In the genomic region with DNA sequence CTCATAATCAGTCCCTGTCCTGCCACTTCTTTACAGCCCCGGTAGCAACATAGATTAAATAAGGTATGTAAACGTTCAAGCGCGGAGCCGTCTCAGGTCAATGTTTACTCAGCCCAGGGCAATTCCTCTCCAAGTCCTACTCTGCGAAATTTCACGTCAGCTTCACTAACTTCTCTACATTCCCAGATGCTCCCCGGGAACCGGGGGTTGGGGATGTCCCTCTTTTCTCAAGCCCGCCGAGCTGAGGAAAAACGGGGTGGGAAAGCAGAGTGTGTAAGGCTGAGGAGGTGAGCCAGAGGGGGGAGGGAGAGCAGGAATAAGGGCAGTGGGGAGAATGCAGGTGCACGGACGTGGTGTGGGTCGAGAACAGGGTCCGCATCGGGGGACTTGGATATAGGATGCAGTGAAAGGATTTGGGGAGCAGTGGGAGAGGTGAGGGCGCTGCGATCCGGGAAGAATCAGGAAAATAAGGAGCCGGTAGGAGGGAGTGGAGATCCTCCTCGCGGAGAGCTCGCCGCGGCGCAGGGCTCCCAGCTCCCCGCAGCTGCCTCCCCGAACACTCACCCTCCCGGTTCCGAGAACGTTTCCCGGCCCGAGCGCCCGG, we compare ENCODE assay signal across 8 cellular contexts. TPM values are rescaled to one million over a fixed set of nuclear protein-coding genes. Genes with fewer than 3 reads are reported as not detected.
A peak's percentile ranks its signal among the peaks of the same experiment; 100 is the strongest.
DNase-seq lines count a peak whose midpoint lies in the region; ATAC-seq and TF ChIP-seq lines count a peak whose summit lies in the region.

No MANE protein-coding gene starts in this region.

- peaks cover 14% of the 10 kb centered on the region for H3K4me1 ChIP-seq in CD4-positive, CD25-positive, alpha-beta regulatory T cell (ENCODE audit: control insufficient read depth, insufficient read depth, low read length, poor library complexity, severe bottlenecking)
- peaks cover 12% of the 10 kb centered on the region for H3K4me1 ChIP-seq in fibroblast of lung (ENCODE audit: control insufficient read depth, extremely low read depth, insufficient read depth, low read length)
- H3K4me1 ChIP-seq in neural progenitor cell, result no peaks in the 10 kb centered on the region

- H3K36me3 ChIP-seq in CD4-positive, CD25-positive, alpha-beta regulatory T cell (ENCODE audit: control insufficient read depth, insufficient read depth, low read length), result no peaks in the 10 kb centered on the region
- H3K36me3 ChIP-seq in fibroblast of lung (ENCODE audit: control insufficient read depth, insufficient read depth, low read length) (no peaks in the 10 kb centered on the region), neural progenitor cell (no peaks in the 10 kb centered on the region)

- no peaks in the 10 kb centered on the region for H3K9me3 ChIP-seq in CD4-positive, CD25-positive, alpha-beta regulatory T cell (ENCODE audit: control insufficient read depth in 2 of 2, low read length in 2 of 2)
- H3K9me3 ChIP-seq in fibroblast of lung (ENCODE audit: control insufficient read depth, insufficient read depth, low read depth, low read length) (no peaks in the 10 kb centered on the region), neural progenitor cell (ENCODE audit: low read depth) (no peaks in the 10 kb centered on the region)

- peak overlapping the region; percentile 97 for H3K9ac ChIP-seq in fibroblast of lung (ENCODE audit: insufficient read depth, low read length)
- H3K9ac ChIP-seq in neural progenitor cell, result no peak overlapping the region

- H4K20me1 ChIP-seq in fibroblast of lung (ENCODE audit: control insufficient read depth, extremely low read depth, insufficient read depth, low read length), result no peaks in the 10 kb centered on the region
- peaks cover 14% of the 10 kb centered on the region for H4K20me1 ChIP-seq in neural progenitor cell (ENCODE audit: low read depth)

- DNase-seq in CD4-positive, CD25-positive, alpha-beta regulatory T cell, result peak in 2 of 3 donors; percentile 9 to 41
- no peak for DNase-seq in activated CD4-positive, alpha-beta memory T cell treated with anti-CD3 and anti-CD28 coated beads, Interleukin-2, amount 10 ng/mL, durations not matched to agents 7 days and 5 days
- DNase-seq in fibroblast of lung (ENCODE audit: low read depth in 2 of 2) (peak; percentile 18 to 22), neural progenitor cell (ENCODE audit: low spot score) (peak; percentile 33), NCI-H1092 (lab: John Stamatoyannopoulos, UW) (no peak)

- H3K4me2 ChIP-seq in fibroblast of lung (ENCODE audit: extremely low read depth, insufficient read depth, low read length), result peak overlapping the region; percentile 100
- peak overlapping the region; percentile 88 for H3K4me2 ChIP-seq in neural progenitor cell

- peak overlapping the region; percentile 69 to 99 (median 98) for H3K27ac Mint-ChIP-seq in CD4-positive, CD25-positive, alpha-beta regulatory T cell
- H3K27ac Mint-ChIP-seq in activated CD4-positive, alpha-beta memory T cell treated with anti-CD3 and anti-CD28 coated beads, Interleukin-2, amount 10 ng/mL, durations not matched to agents 7 days and 5 days, result peak overlapping the region; percentile 85
- H3K27ac Mint-ChIP-seq in neural progenitor cell, result peak overlapping the region; percentile 77

- TF ChIP-seq CTCF in fibroblast of lung (conservative IDR thresholded peaks at IDR 0.05 in 1 of 2, IDR thresholded peaks at IDR 0.05 in 1 of 2; ENCODE audit: low read depth in 1 of 2, low read length in 2 of 2) (no peak), neural progenitor cell (IDR thresholded peaks at IDR 0.05) (no peak)

- H3K27me3 ChIP-seq in CD4-positive, CD25-positive, alpha-beta regulatory T cell (ENCODE audit: control insufficient read depth, insufficient read depth, low read length), result no peaks in the 10 kb centered on the region
- no peaks in the 10 kb centered on the region for H3K27me3 ChIP-seq in fibroblast of lung (ENCODE audit: control insufficient read depth, insufficient read depth, low read length)
- H3K27me3 ChIP-seq in neural progenitor cell, result peaks cover 67% of the 10 kb centered on the region

- H3K27ac ChIP-seq in CD4-positive, CD25-positive, alpha-beta regulatory T cell (ENCODE audit: insufficient read depth, low read length, poor library complexity, severe bottlenecking), result peak overlapping the region; percentile 91
- H3K27ac ChIP-seq in fibroblast of lung (ENCODE audit: insufficient read depth, low read length) (peak overlapping the region; percentile 68), neural progenitor cell (no peak overlapping the region)

- peak overlapping the region; percentile 84 for H3K4me3 ChIP-seq in CD4-positive, CD25-positive, alpha-beta regulatory T cell (ENCODE audit: low read depth, low read length)
- H3K4me3 ChIP-seq in fibroblast of lung (replicated peaks in 1 of 4; ENCODE audit: control extremely low read depth in 1 of 4, insufficient read depth in 1 of 4, low read depth in 3 of 4, low read length in 4 of 4) (peak overlapping the region; percentile 77 to 89 (median 85)), neural progenitor cell (peak overlapping the region; percentile 70)

- H3K4me1 Mint-ChIP-seq in CD4-positive, CD25-positive, alpha-beta regulatory T cell, result peaks cover 0 to 24% (median 10%) of the 10 kb centered on the region in 4 donors
- H3K4me1 Mint-ChIP-seq in activated CD4-positive, alpha-beta memory T cell treated with anti-CD3 and anti-CD28 coated beads, Interleukin-2, amount 10 ng/mL, durations not matched to agents 7 days and 5 days, result peaks cover 40% of the 10 kb centered on the region
- peaks cover 17% of the 10 kb centered on the region for H3K4me1 Mint-ChIP-seq in neural progenitor cell

- no peak for ATAC-seq in CD4-positive, CD25-positive, alpha-beta regulatory T cell (ENCODE audit: low read depth in 2 of 2)
- ATAC-seq in HG03460 (IDR thresholded peaks at IDR 0.05; ENCODE audit: unreplicated experiment), result peak; percentile 4
- no peak for ATAC-seq in GM19467 (IDR thresholded peaks at IDR 0.05; ENCODE audit: unreplicated experiment)
- no peak for ATAC-seq in GM19395 (IDR thresholded peaks at IDR 0.05; ENCODE audit: unreplicated experiment)

- peaks cover 20% of the 10 kb centered on the region for H3K27me3 Mint-ChIP-seq in CD4-positive, CD25-positive, alpha-beta regulatory T cell
- H3K27me3 Mint-ChIP-seq in activated CD4-positive, alpha-beta memory T cell treated with anti-CD3 and anti-CD28 coated beads, Interleukin-2, amount 10 ng/mL, durations not matched to agents 7 days and 5 days, result peaks cover 13% of the 10 kb centered on the region
- peaks cover 33% of the 10 kb centered on the region for H3K27me3 Mint-ChIP-seq in neural progenitor cell (ENCODE audit: insufficient read depth, low read depth)

- H3K79me2 ChIP-seq in fibroblast of lung (ENCODE audit: control insufficient read depth, insufficient read depth, low read length), result no peaks in the 10 kb centered on the region
- no peaks in the 10 kb centered on the region for H3K79me2 ChIP-seq in neural progenitor cell (ENCODE audit: low read depth)

- no peaks in the 10 kb centered on the region for H3K9me3 Mint-ChIP-seq in CD4-positive, CD25-positive, alpha-beta regulatory T cell
- no peaks in the 10 kb centered on the region for H3K9me3 Mint-ChIP-seq in activated CD4-positive, alpha-beta memory T cell treated with anti-CD3 and anti-CD28 coated beads, Interleukin-2, amount 10 ng/mL, durations not matched to agents 7 days and 5 days
- no peaks in the 10 kb centered on the region for H3K9me3 Mint-ChIP-seq in neural progenitor cell

- no peaks in the 10 kb centered on the region for H3K36me3 Mint-ChIP-seq in CD4-positive, CD25-positive, alpha-beta regulatory T cell
- H3K36me3 Mint-ChIP-seq in activated CD4-positive, alpha-beta memory T cell treated with anti-CD3 and anti-CD28 coated beads, Interleukin-2, amount 10 ng/mL, durations not matched to agents 7 days and 5 days (ENCODE audit: low read depth), result no peaks in the 10 kb centered on the region
- H3K36me3 Mint-ChIP-seq in neural progenitor cell, result no peaks in the 10 kb centered on the region

- H3F3A ChIP-seq in neural progenitor cell (ENCODE audit: low read depth), result peaks cover 19% of the 10 kb centered on the region

- CTCF ChIA-PET in activated CD4-positive, alpha-beta memory T cell treated with anti-CD3 and anti-CD28 coated beads, Interleukin-2, amount 10 ng/mL, durations not matched to agents 7 days and 5 days (lab: Charles Lee), result interaction anchor here (0.8 to 2.3 kb wide), 7 partner anchors 26 to 391 kb away, joined by 3 to 11 read pairs (median 4); a partner anchor contains a TSS

- H3K4me3 Mint-ChIP-seq in CD4-positive, CD25-positive, alpha-beta regulatory T cell, result peak overlapping the region; percentile 88 to 98 (median 96)
- H3K4me3 Mint-ChIP-seq in activated CD4-positive, alpha-beta memory T cell treated with anti-CD3 and anti-CD28 coated beads, Interleukin-2, amount 10 ng/mL, durations not matched to agents 7 days and 5 days, result peak overlapping the region; percentile 91
- H3K4me3 Mint-ChIP-seq in neural progenitor cell, result peak overlapping the region; percentile 97

- H2AFZ ChIP-seq in fibroblast of lung (ENCODE audit: low read length), result peak overlapping the region; percentile 97
- H2AFZ ChIP-seq in neural progenitor cell (replicated peaks), result peak overlapping the region; percentile 61

- POLR2A ChIA-PET in activated CD4-positive, alpha-beta memory T cell treated with anti-CD3 and anti-CD28 coated beads, Interleukin-2, amount 10 ng/mL, durations not matched to agents 7 days and 5 days (lab: Charles Lee), result interaction anchor here (0.7 to 3.0 kb wide), 11 partner anchors 9 to 591 kb away, joined by 3 to 17 read pairs (median 3); a partner anchor contains a TSS

RNA-seq across cellular contexts. Expression of a gene that starts 0.5 kb away (rescaled TPM):
- total RNA-seq in CD4-positive, CD25-positive, alpha-beta regulatory T cell, result 60.9 TPM
- under 1 TPM; 0.37 to 0.77 (median 0.47) TPM for polyA plus RNA-seq in CD4-positive, CD25-positive, alpha-beta regulatory T cell
- total RNA-seq in activated CD4-positive, alpha-beta memory T cell treated with anti-CD3 and anti-CD28 coated beads, Interleukin-2, amount 10 ng/mL, durations not matched to agents 7 days and 5 days, result 1 to 10 TPM; 3.3 TPM
- total RNA-seq in fibroblast of lung (2.3 and 6.4 TPM in 2 replicates), neural progenitor cell (ENCODE audit: low replicate concordance) (1.1 TPM in 2 replicates)
- polyA plus RNA-seq in fibroblast of lung, result 9.8 and 10.0 TPM in 2 replicates
- 20.7 and 28.5 TPM in 2 replicates for polyA plus RNA-seq in fibroblast of lung (2012)
- polyA minus RNA-seq in fibroblast of lung (ENCODE audit: low replicate concordance), result 34.9 and 38.8 TPM in 2 replicates

RNA-seq across cellular contexts. Expression of a gene that starts 26.8 kb away (rescaled TPM):
- total RNA-seq in CD4-positive, CD25-positive, alpha-beta regulatory T cell, result 9.7 TPM
- polyA plus RNA-seq in CD4-positive, CD25-positive, alpha-beta regulatory T cell, result 10 to 100 TPM; 33.9 to 44.6 (median 40.1) TPM
- total RNA-seq in activated CD4-positive, alpha-beta memory T cell treated with anti-CD3 and anti-CD28 coated beads, Interleukin-2, amount 10 ng/mL, durations not matched to agents 7 days and 5 days, result 10 to 100 TPM; 18.3 to 18.6 TPM
- total RNA-seq in fibroblast of lung, result 4.9 and 6.4 TPM in 2 replicates
- polyA plus RNA-seq in fibroblast of lung, result 42.6 and 47.5 TPM in 2 replicates
- 17.7 and 20.7 TPM in 2 replicates for polyA plus RNA-seq in fibroblast of lung (2012)
- 36.3 and 40.7 TPM in 2 replicates for polyA minus RNA-seq in fibroblast of lung (ENCODE audit: low replicate concordance)
- 35.6 and 40.1 TPM in 2 replicates for total RNA-seq in neural progenitor cell (ENCODE audit: low replicate concordance)

Comparison
In these comparisons a context has a peak if more than half of its experiments do, and no peak if none do; other contexts are left out.
1. DNase-seq: peak in CD4-positive, CD25-positive, alpha-beta regulatory T cell (2 of 3), fibroblast of lung (2 of 2) and neural progenitor cell (single experiment); none in activated CD4-positive, alpha-beta memory T cell treated with anti-CD3 and anti-CD28 coated beads, Interleukin-2, amount 10 ng/mL, durations not matched to agents 7 days and 5 days (single experiment) and NCI-H1092 (single experiment).
2. Peak in every context shown above with its lines, with median percentiles within 50 percentile points of each other: H3K4me3 ChIP-seq, H3K27ac Mint-ChIP-seq and H3K4me3 Mint-ChIP-seq.